Comparison of ENCODE assay signal across 8 cellular contexts in genomic region chr12:57897296-57897974, GRCh38. TPM values are rescaled to one million over a fixed set of nuclear protein-coding genes. Genes with fewer than 3 reads are reported as not detected.
A peak's percentile ranks its signal among the peaks of the same experiment; 100 is the strongest.
DNase-seq lines count a peak whose midpoint lies in the region; ATAC-seq and TF ChIP-seq lines count a peak whose summit lies in the region.

No MANE protein-coding gene starts in this region.

- no peak for ATAC-seq in SK-N-SH treated with all-trans-retinoic acid at 6 μM for 48 hours
- no peak for ATAC-seq in activated CD8-positive, alpha-beta T cell treated with anti-CD3 and anti-CD28 coated beads for 36 hours
- ATAC-seq in HG02642 (IDR thresholded peaks at IDR 0.05; ENCODE audit: poor library complexity, unreplicated experiment): no peak

- no peaks in the 10 kb centered on the region for H3K36me3 Mint-ChIP-seq in activated CD8-positive, alpha-beta T cell treated with anti-CD3 and anti-CD28 coated beads for 36 hours (ENCODE audit: low read depth)

- H3K9ac ChIP-seq in SK-N-SH: peak overlapping the region; percentile 71

- H3K4me3 Mint-ChIP-seq in activated CD8-positive, alpha-beta T cell treated with anti-CD3 and anti-CD28 coated beads for 36 hours: peak overlapping the region; percentile 64

- H3K4me1 ChIP-seq in SK-N-SH (ENCODE audit: control insufficient read depth in 1 of 2, insufficient read depth in 2 of 2, low read depth in 1 of 2, low read length in 1 of 2): peaks cover 68 to 69% of the 10 kb centered on the region in 2 experiments

- POLR2A ChIA-PET in SK-N-SH (lab: Yijun Ruan, JAX): interaction anchor here (0.5 to 5.4 kb wide), 6 partner anchors 9 to 65 kb away, joined by 3 to 52 read pairs (median 4); partner anchors contain the start of gene CTDSP2
- POLR2A ChIA-PET in activated CD8-positive, alpha-beta T cell treated with anti-CD3 and anti-CD28 coated beads for 36 hours (lab: Charles Lee): interaction anchor here (0.5 to 8.9 kb wide), 12 partner anchors 10 to 443 kb away, joined by 3 to 70 read pairs (median 4); partner anchors contain the start of genes ATP23 and CTDSP2

- WGBS in SK-N-SH (ENCODE audit: low lambda C conversion rate): 73% methylated on average over 10 of the region's 10 CpGs

- no peak for TF ChIP-seq EP300 in SK-N-SH (IDR thresholded peaks at IDR 0.05; ENCODE audit: borderline replicate concordance in 1 of 2, low read depth in 1 of 2, low read length in 1 of 2)

- no peaks in the 10 kb centered on the region for H3K9me3 Mint-ChIP-seq in activated CD8-positive, alpha-beta T cell treated with anti-CD3 and anti-CD28 coated beads for 36 hours

- H3K79me2 ChIP-seq in SK-N-SH (ENCODE audit: insufficient read depth): 0 out of 2 replicates have a peak, but pooled peaks cover 3% of the 10 kb centered on the region

- H3K9me3 ChIP-seq in SK-N-SH: no peaks in the 10 kb centered on the region

- H3K27me3 ChIP-seq in SK-N-SH (ENCODE audit: insufficient read depth): no peaks in the 10 kb centered on the region
- no peaks in the 10 kb centered on the region for H3K27me3 ChIP-seq in layer of hippocampus (ENCODE audit: control insufficient read depth, insufficient read depth, low read length)

- TF ChIP-seq RAD21 in SK-N-SH (IDR thresholded peaks at IDR 0.05; ENCODE audit: low read length): no peak

- no peaks in the 10 kb centered on the region for H3K36me3 ChIP-seq in SK-N-SH (replicated peaks in 1 of 2; ENCODE audit: control insufficient read depth in 1 of 2, insufficient read depth in 2 of 2, low read length in 1 of 2)

- H3K4me1 Mint-ChIP-seq in activated CD8-positive, alpha-beta T cell treated with anti-CD3 and anti-CD28 coated beads for 36 hours (ENCODE audit: low read depth): peaks cover 56% of the 10 kb centered on the region

- no peak for TF ChIP-seq CTCF in SK-N-SH (IDR thresholded peaks at IDR 0.05)
- no peak for TF ChIP-seq CTCF in activated CD8-positive, alpha-beta T cell treated with anti-CD3 and anti-CD28 coated beads for 36 hours (IDR thresholded peaks at IDR 0.05)

- no peaks in the 10 kb centered on the region for H4K20me1 ChIP-seq in SK-N-SH (ENCODE audit: insufficient read depth)

- H3K4me3 ChIP-seq in SK-N-SH (ENCODE audit: low read depth in 2 of 2, low read length in 1 of 2): peak overlapping the region in 1 of 2 experiments; percentile 50; a peak in 2 of 4 replicates

- peak overlapping the region; percentile 78 for H2AFZ ChIP-seq in SK-N-SH (ENCODE audit: low read depth)

- peak overlapping the region; percentile 88 for H3K4me2 ChIP-seq in SK-N-SH

- intact Hi-C loops in activated CD8-positive, alpha-beta T cell treated with anti-CD3 and anti-CD28 coated beads for 36 hours (cut with micrococcal nuclease): loop anchor here (5.0 kb wide), 1 partner anchor 40 kb away; no protein-coding TSS in a partner anchor

- H3K27ac Mint-ChIP-seq in activated CD8-positive, alpha-beta T cell treated with anti-CD3 and anti-CD28 coated beads for 36 hours: peak overlapping the region; percentile 100

- CTCF ChIA-PET in SK-N-SH (lab: Yijun Ruan, JAX): interaction anchor here (0.6 to 10.3 kb wide), 17 partner anchors 7 to 891 kb away, joined by 3 to 67 read pairs (median 6); partner anchors contain the start of genes CTDSP2 and ZBTB39
- CTCF ChIA-PET in activated CD8-positive, alpha-beta T cell treated with anti-CD3 and anti-CD28 coated beads for 36 hours (lab: Charles Lee): interaction anchor here (1.1 to 9.3 kb wide), 9 partner anchors 8 to 94 kb away, joined by 4 to 96 read pairs (median 13); partner anchors contain the start of gene CTDSP2

- H3K27ac ChIP-seq in SK-N-SH (ENCODE audit: low read depth in 2 of 2, low read length in 1 of 2): peak overlapping the region; percentile 97 to 99; a peak in 3 of 4 replicates
- peak overlapping the region; percentile 98 for H3K27ac ChIP-seq in layer of hippocampus (ENCODE audit: low read depth, low read length)
- peak overlapping the region; percentile 96 for H3K27ac ChIP-seq in substantia nigra (ENCODE audit: low read depth, low read length, poor library complexity, severe bottlenecking)

- H3K27me3 Mint-ChIP-seq in activated CD8-positive, alpha-beta T cell treated with anti-CD3 and anti-CD28 coated beads for 36 hours: no peaks in the 10 kb centered on the region

- DNase-seq in SK-N-SH: no peak
- no peak for DNase-seq in activated CD8-positive, alpha-beta T cell treated with anti-CD3 and anti-CD28 coated beads for 36 hours
- DNase-seq in substantia nigra (lab: John Stamatoyannopoulos, UW): no peak
- no peak for DNase-seq in RPMI8226
- DNase-seq in NK-92 treated with Interleukin-12 subunit alpha and Interleukin-12 subunit beta, amount 100 ng/mL, for 24 hours (lab: John Stamatoyannopoulos, UW): no peak

- peaks cover 39% of the 10 kb centered on the region for H3F3A ChIP-seq in SK-N-SH (replicated peaks; ENCODE audit: insufficient read depth)

- no peaks in the 10 kb centered on the region for H3K9me2 ChIP-seq in SK-N-SH

TF ChIP-seq in SK-N-SH, 30 proteins besides CTCF, POLR2A, EP300 and RAD21 (continues in another document):
- TF ChIP-seq GATA2 (CRISPR knock-in tag; IDR thresholded peaks at IDR 0.05) (peak; percentile 65), SMC3 (IDR thresholded peaks at IDR 0.05; ENCODE audit: low read depth, low read length) (no peak), NRF1 (IDR thresholded peaks at IDR 0.05; ENCODE audit: low read depth, low read length) (no peak), ELF1 (IDR thresholded peaks at IDR 0.05) (no peak), FOSL2 (IDR thresholded peaks at IDR 0.05; ENCODE audit: borderline replicate concordance, low read depth) (no peak), FOXJ3 (CRISPR knock-in tag; IDR thresholded peaks at IDR 0.05) (no peak), PBX3 (IDR thresholded peaks at IDR 0.05) (no peak), RFX5 (IDR thresholded peaks at IDR 0.05; ENCODE audit: low read length) (no peak), YY1 (IDR thresholded peaks at IDR 0.05; ENCODE audit: low read depth) (no peak), NFIC (IDR thresholded peaks at IDR 0.05; ENCODE audit: borderline replicate concordance) (no peak)

TF ChIP-seq in SK-N-SH treated with all-trans-retinoic acid at 6 μM for 48 hours, 23 proteins besides CTCF, POLR2A, EP300 and RAD21 (continues in another document):
- TF ChIP-seq ESRRG (CRISPR knock-in tag; IDR thresholded peaks at IDR 0.05) (no peak), ZNF70 (CRISPR knock-in tag; IDR thresholded peaks at IDR 0.05) (no peak), GLIS3 (CRISPR knock-in tag; IDR thresholded peaks at IDR 0.05) (no peak), RARB (CRISPR knock-in tag; IDR thresholded peaks at IDR 0.05) (no peak), ZNF565 (CRISPR knock-in tag; conservative IDR thresholded peaks at IDR 0.05; ENCODE audit: low read depth) (no peak), ZFP30 (CRISPR knock-in tag; IDR thresholded peaks at IDR 0.05) (no peak), OSR1 (CRISPR knock-in tag; IDR thresholded peaks at IDR 0.05) (no peak), ZNF8 (CRISPR knock-in tag; IDR thresholded peaks at IDR 0.05) (no peak), BACH2 (CRISPR knock-in tag; IDR thresholded peaks at IDR 0.05; ENCODE audit: borderline replicate concordance) (no peak), TCF4 (CRISPR knock-in tag; IDR thresholded peaks at IDR 0.05; ENCODE audit: borderline replicate concordance) (no peak), SNAI2 (CRISPR knock-in tag; IDR thresholded peaks at IDR 0.05) (no peak)
- TF ChIP-seq, protein P1, sequence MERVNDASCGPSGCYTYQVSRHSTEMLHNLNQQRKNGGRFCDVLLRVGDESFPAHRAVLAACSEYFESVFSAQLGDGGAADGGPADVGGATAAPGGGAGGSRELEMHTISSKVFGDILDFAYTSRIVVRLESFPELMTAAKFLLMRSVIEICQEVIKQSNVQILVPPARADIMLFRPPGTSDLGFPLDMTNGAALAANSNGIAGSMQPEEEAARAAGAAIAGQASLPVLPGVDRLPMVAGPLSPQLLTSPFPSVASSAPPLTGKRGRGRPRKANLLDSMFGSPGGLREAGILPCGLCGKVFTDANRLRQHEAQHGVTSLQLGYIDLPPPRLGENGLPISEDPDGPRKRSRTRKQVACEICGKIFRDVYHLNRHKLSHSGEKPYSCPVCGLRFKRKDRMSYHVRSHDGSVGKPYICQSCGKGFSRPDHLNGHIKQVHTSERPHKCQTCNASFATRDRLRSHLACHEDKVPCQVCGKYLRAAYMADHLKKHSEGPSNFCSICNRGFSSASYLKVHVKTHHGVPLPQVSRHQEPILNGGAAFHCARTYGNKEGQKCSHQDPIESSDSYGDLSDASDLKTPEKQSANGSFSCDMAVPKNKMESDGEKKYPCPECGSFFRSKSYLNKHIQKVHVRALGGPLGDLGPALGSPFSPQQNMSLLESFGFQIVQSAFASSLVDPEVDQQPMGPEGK (CRISPR knock-in tag; IDR thresholded peaks at IDR 0.05; ENCODE audit: borderline replicate concordance): no peak
- TF ChIP-seq, protein P2, sequence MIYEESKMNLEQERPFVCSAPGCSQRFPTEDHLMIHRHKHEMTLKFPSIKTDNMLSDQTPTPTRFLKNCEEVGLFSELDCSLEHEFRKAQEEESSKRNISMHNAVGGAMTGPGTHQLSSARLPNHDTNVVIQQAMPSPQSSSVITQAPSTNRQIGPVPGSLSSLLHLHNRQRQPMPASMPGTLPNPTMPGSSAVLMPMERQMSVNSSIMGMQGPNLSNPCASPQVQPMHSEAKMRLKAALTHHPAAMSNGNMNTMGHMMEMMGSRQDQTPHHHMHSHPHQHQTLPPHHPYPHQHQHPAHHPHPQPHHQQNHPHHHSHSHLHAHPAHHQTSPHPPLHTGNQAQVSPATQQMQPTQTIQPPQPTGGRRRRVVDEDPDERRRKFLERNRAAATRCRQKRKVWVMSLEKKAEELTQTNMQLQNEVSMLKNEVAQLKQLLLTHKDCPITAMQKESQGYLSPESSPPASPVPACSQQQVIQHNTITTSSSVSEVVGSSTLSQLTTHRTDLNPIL (CRISPR knock-in tag; IDR thresholded peaks at IDR 0.05; ENCODE audit: low read depth): no peak

RNA-seq across cellular contexts. Expression of gene ATP23, which starts 43.9 kb away (rescaled TPM):
- 6.4 and 6.6 TPM in 2 replicates for polyA plus RNA-seq in SK-N-SH (2012; rRNA removed)
- 7.0 and 7.2 TPM in 2 replicates for polyA plus RNA-seq in SK-N-SH (2012; cell fraction: cytosol; rRNA removed)
- polyA plus RNA-seq in SK-N-SH (2012; cell fraction: nucleus; rRNA removed): 2.6 and 2.8 TPM in 2 replicates
- total RNA-seq in activated CD8-positive, alpha-beta T cell treated with anti-CD3 and anti-CD28 coated beads for 36 hours: 10 to 100 TPM; 15.8 to 16.7 TPM

RNA-seq across cellular contexts. Expression of gene CTDSP2, which starts 50.9 kb away (rescaled TPM):
- polyA plus RNA-seq in SK-N-SH (2012; rRNA removed): 117 and 119 TPM in 2 replicates
- 87.3 and 102 TPM in 2 replicates for polyA plus RNA-seq in SK-N-SH (2012; cell fraction: cytosol; rRNA removed)
- 145 and 147 TPM in 2 replicates for polyA plus RNA-seq in SK-N-SH (2012; cell fraction: nucleus; rRNA removed)
- 10 to 100 TPM; 67.1 to 67.2 TPM for total RNA-seq in activated CD8-positive, alpha-beta T cell treated with anti-CD3 and anti-CD28 coated beads for 36 hours
